16 cellular contexts compared by ENCODE assay signal in the genomic region with DNA sequence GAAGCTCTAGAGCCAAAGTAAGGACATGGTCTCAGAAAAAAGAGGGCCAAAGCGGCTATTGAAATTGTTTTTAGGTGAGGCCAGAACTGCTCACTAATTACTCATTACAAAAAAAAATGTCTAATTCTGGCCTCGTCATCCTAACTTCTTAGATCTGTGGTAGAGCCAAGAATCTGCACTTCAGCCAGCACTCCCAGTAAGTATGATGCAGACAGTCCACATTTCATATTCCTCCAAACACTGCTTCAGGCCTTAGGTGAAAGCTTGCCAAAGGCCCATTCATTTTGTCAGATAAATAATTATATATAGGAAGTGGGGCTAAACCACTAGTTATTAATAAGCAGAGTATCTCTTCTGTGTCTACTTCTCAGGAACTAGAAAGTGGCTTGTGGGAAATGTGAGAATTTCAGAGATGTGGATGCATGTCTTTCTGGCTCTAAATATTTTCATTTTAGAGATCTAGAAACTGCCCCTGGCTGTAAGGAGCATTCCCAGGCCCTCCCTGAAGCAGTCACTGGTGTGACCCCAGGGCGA.
DNase-seq lines count a peak whose midpoint lies in the region; ATAC-seq and TF ChIP-seq lines count a peak whose summit lies in the region.
"Had no signal": no experiment of that assay in that cellular context is flagged by ENCODE, and none has a peak within 500 bp of the region (broad histone marks: within the 10 kb centered on the region; RNA-seq: fewer than 3 reads in every experiment).

No MANE protein-coding gene starts in this region.

- H3K27ac ChIP-seq in IMR-90 (ENCODE audit: insufficient read depth, low read length), result no peak overlapping the region
- no peak overlapping the region for H3K27ac ChIP-seq in aorta (ENCODE audit: low read depth in 1 of 2, low read length in 2 of 2)
- H3K27ac ChIP-seq: HL-60 had no signal

- no peak for TF ChIP-seq RAD21 in IMR-90 (IDR thresholded peaks at IDR 0.05; ENCODE audit: low read length)

- H3K9ac ChIP-seq in IMR-90 (ENCODE audit: low read depth, low read length), result no peak overlapping the region

- dilution Hi-C loops in IMR-90 (cut with HindIII; ENCODE audit: low sequenced_read_pairs, unreplicated experiment), result no loop called here

- peak overlapping the region; percentile 53; the same call in 1 of the 2 replicates for H3K18ac ChIP-seq in IMR-90 (ENCODE audit: low read depth, low read length)

- H2AK9ac ChIP-seq in IMR-90 (replicated peaks; ENCODE audit: low read depth, low read length, poor library complexity), result no peak overlapping the region

- in situ Hi-C loops in IMR-90 (cut with MboI; ENCODE audit: low sequenced_read_pairs), result no loop called here

- H3K4me1 ChIP-seq in IMR-90 (ENCODE audit: control insufficient read depth, insufficient read depth, low read length), result peaks cover 2% of the 10 kb centered on the region; the same call in 1 of the 2 replicates
- H3K4me1 ChIP-seq in aorta (ENCODE audit: control insufficient read depth in 1 of 2, insufficient read depth in 2 of 2, low read length in 2 of 2), result no peaks in the 10 kb centered on the region

- H3K36me3 ChIP-seq in IMR-90 (ENCODE audit: control insufficient read depth, insufficient read depth, low read length) (no peaks in the 10 kb centered on the region), aorta (ENCODE audit: control insufficient read depth in 1 of 2, insufficient read depth in 2 of 2, low read length in 1 of 2) (no peaks in the 10 kb centered on the region)

- intact Hi-C loops in IMR-90 (cut with micrococcal nuclease), result no loop called here
- intact Hi-C loops in aorta (cut with DNase I), result no loop called here

- H4K8ac ChIP-seq in IMR-90 (ENCODE audit: low read depth in 2 of 2, low read length in 2 of 2), result no peak overlapping the region

- H3K36me3 Mint-ChIP-seq in stimulated activated naive B cell treated with anti-CD40 and anti-IgM and Interleukin-4, amounts not matched to agents 10 μg/mL and 1 μg/mL and 100 μg/mL, for 72 hours, result peaks cover 13 to 15% of the 10 kb centered on the region in 2 donors

- H2BK20ac ChIP-seq in IMR-90 (ENCODE audit: low read depth, low read length), result no peak overlapping the region

- H3K23ac ChIP-seq in IMR-90 (ENCODE audit: low read depth, low read length), result no peak overlapping the region

- no CpG with 5 or more reads among the region's 3 CpGs for WGBS in IMR-90 (ENCODE audit: extremely low coverage in 2 of 2, insufficient read length in 1 of 2), 2 experiments
- WGBS in aorta, 2 donors, result 83 to 87% methylated on average over 3 of the region's 3 CpGs

- DNase-seq in AG20443 (ENCODE audit: low spot score), result peak; percentile 25
- peak; percentile 66 for DNase-seq in IMR-90
- DNase-seq in astrocyte of the hippocampus (ENCODE audit: low read depth, low spot score), result peak; percentile 18
- DNase-seq in stimulated activated naive B cell treated with anti-CD40 and anti-IgM and Interleukin-4, amounts not matched to agents 10 μg/mL and 1 μg/mL and 100 μg/mL, for 72 hours, result no peak
- DNase-seq in aorta, result no peak
- no peak for DNase-seq in Kasumi-1 (lab: John Stamatoyannopoulos, UW)
- DNase-seq in effector CD4-positive, alpha-beta T cell, result no peak
- DNase-seq: 8988T; C1 segment of cervical spinal cord; Calu3; CD4-positive, alpha-beta T cell; DMS 273 treated with DMSO at 0.1 percent for 48 hours had no signal

- CTCF ChIA-PET in IMR-90 (lab: Yijun Ruan, JAX), result no interaction called here

- no peaks in the 10 kb centered on the region for H4K20me1 ChIP-seq in IMR-90 (ENCODE audit: insufficient read depth, low read length)

- no peak for TF ChIP-seq CTCF in IMR-90 (conservative IDR thresholded peaks at IDR 0.05; ENCODE audit: low read depth, low read length)

- no peak overlapping the region for H2BK5ac ChIP-seq in IMR-90 (ENCODE audit: low read depth, low read length, poor library complexity, severe bottlenecking)

- no peak overlapping the region for H2BK120ac ChIP-seq in IMR-90 (ENCODE audit: low read depth, low read length)

- H3K9me1 ChIP-seq in IMR-90 (ENCODE audit: insufficient read depth, low read length), result no peaks in the 10 kb centered on the region

- peaks cover 0 to 6% of the 10 kb centered on the region in 2 donors for H3K9me3 Mint-ChIP-seq in stimulated activated naive B cell treated with anti-CD40 and anti-IgM and Interleukin-4, amounts not matched to agents 10 μg/mL and 1 μg/mL and 100 μg/mL, for 72 hours

- H3K27me3 ChIP-seq in IMR-90 (ENCODE audit: control insufficient read depth, insufficient read depth, low read length) (no peaks in the 10 kb centered on the region), aorta (ENCODE audit: control insufficient read depth in 1 of 2, insufficient read depth in 2 of 2, low read length in 1 of 2) (no peaks in the 10 kb centered on the region)

- peaks cover 23 to 43% of the 10 kb centered on the region in 2 donors for H3K4me1 Mint-ChIP-seq in stimulated activated naive B cell treated with anti-CD40 and anti-IgM and Interleukin-4, amounts not matched to agents 10 μg/mL and 1 μg/mL and 100 μg/mL, for 72 hours
- H3K4me1 Mint-ChIP-seq: B cell had no signal

- H3K27ac Mint-ChIP-seq in stimulated activated naive B cell treated with anti-CD40 and anti-IgM and Interleukin-4, amounts not matched to agents 10 μg/mL and 1 μg/mL and 100 μg/mL, for 72 hours, result peak overlapping the region; percentile 42
- H3K27ac Mint-ChIP-seq: B cell; CD4-positive, alpha-beta T cell had no signal

- no peak overlapping the region for H3K56ac ChIP-seq in IMR-90 (ENCODE audit: extremely low read depth, insufficient read depth, low read length)

- no peak overlapping the region for H2AFZ ChIP-seq in IMR-90 (replicated peaks; ENCODE audit: low read length, poor library complexity)

- no peaks in the 10 kb centered on the region for H3K79me1 ChIP-seq in IMR-90 (ENCODE audit: low read depth in 1 of 2, low read length in 2 of 2)

- no TSS peak for BruUV-seq in IMR-90 (replicated peaks; lab: Mats Ljungman, UMichigan)

- H4K5ac ChIP-seq in IMR-90 (ENCODE audit: low read depth, low read length), result no peak overlapping the region

- no peak overlapping the region for H2AK5ac ChIP-seq in IMR-90 (ENCODE audit: low read depth, low read length)

- H3K4me3 ChIP-seq in IMR-90 (ENCODE audit: insufficient read depth, low read depth, low read length) (no peak overlapping the region), aorta (ENCODE audit: low read length in 2 of 2) (no peak overlapping the region)
- H3K4me3 ChIP-seq: K562 had no signal

- H3K27me3 Mint-ChIP-seq in stimulated activated naive B cell treated with anti-CD40 and anti-IgM and Interleukin-4, amounts not matched to agents 10 μg/mL and 1 μg/mL and 100 μg/mL, for 72 hours, result no peaks in the 10 kb centered on the region
- H3K27me3 Mint-ChIP-seq: B cell; CD4-positive, alpha-beta T cell had no signal

- no peak overlapping the region for H3K14ac ChIP-seq in IMR-90 (replicated peaks; ENCODE audit: low read depth, low read length)

- no peaks in the 10 kb centered on the region for H3K9me3 ChIP-seq in IMR-90 (ENCODE audit: control insufficient read depth, insufficient read depth, low read length)
- no peaks in the 10 kb centered on the region for H3K9me3 ChIP-seq in aorta (ENCODE audit: control insufficient read depth, low read length)

- H3K4me2 ChIP-seq in IMR-90 (ENCODE audit: low read depth, low read length), result no peak overlapping the region

- no peak for TF ChIP-seq POLR2A in IMR-90 (IDR thresholded peaks at IDR 0.05; ENCODE audit: low read depth, low read length)

- H3K4me3 Mint-ChIP-seq in stimulated activated naive B cell treated with anti-CD40 and anti-IgM and Interleukin-4, amounts not matched to agents 10 μg/mL and 1 μg/mL and 100 μg/mL, for 72 hours, result peak overlapping the region; percentile 22 to 25
- H3K4me3 Mint-ChIP-seq: B cell; CD4-positive, alpha-beta T cell had no signal

- ATAC-seq in IMR-90 (ENCODE audit: low read depth) (peak; percentile 64), aorta (ENCODE audit: low FRiP score) (no peak)
- ATAC-seq in stimulated activated naive B cell treated with anti-CD40 and anti-IgM and Interleukin-4, amounts not matched to agents 10 μg/mL and 1 μg/mL and 100 μg/mL, for 72 hours (replicated peaks), result peak; percentile 79 to 90
- ATAC-seq: HCT116, K562 had no signal

- no peak overlapping the region for H3K4ac ChIP-seq in IMR-90 (ENCODE audit: low read depth, low read length)

- no peak overlapping the region for H2BK15ac ChIP-seq in IMR-90 (ENCODE audit: low read depth, low read length)

- H4K91ac ChIP-seq in IMR-90 (ENCODE audit: insufficient read depth, low read depth, low read length), result no peak overlapping the region

- POLR2A ChIA-PET in IMR-90 (lab: Charles Lee; ENCODE audit: unreplicated experiment), result no interaction called here

TF ChIP-seq in IMR-90, 13 proteins besides CTCF, POLR2A, EP300 and RAD21:
- TF ChIP-seq SMC3 (IDR thresholded peaks at IDR 0.05; ENCODE audit: low read depth, low read length) (no peak), FOS (IDR thresholded peaks at IDR 0.05; ENCODE audit: low read depth, low read length) (no peak)
- TF ChIP-seq, protein P1, sequence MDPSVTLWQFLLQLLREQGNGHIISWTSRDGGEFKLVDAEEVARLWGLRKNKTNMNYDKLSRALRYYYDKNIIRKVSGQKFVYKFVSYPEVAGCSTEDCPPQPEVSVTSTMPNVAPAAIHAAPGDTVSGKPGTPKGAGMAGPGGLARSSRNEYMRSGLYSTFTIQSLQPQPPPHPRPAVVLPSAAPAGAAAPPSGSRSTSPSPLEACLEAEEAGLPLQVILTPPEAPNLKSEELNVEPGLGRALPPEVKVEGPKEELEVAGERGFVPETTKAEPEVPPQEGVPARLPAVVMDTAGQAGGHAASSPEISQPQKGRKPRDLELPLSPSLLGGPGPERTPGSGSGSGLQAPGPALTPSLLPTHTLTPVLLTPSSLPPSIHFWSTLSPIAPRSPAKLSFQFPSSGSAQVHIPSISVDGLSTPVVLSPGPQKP (IDR thresholded peaks at IDR 0.05; ENCODE audit: borderline replicate concordance, low read depth, low read length), result no peak

Comparison
In these comparisons a context has a peak if more than half of its experiments do, and no peak if none do; other contexts are left out.
1. DNase-seq: peak in AG20443 (single experiment), IMR-90 (single experiment) and astrocyte of the hippocampus (single experiment); none in stimulated activated naive B cell treated with anti-CD40 and anti-IgM and Interleukin-4, amounts not matched to agents 10 μg/mL and 1 μg/mL and 100 μg/mL, for 72 hours (single experiment), aorta (0 of 2), Kasumi-1 (0 of 2) and effector CD4-positive, alpha-beta T cell (single experiment).